In genomic region chr11:130199792-130200191, GRCh38 we compare ENCODE assay signal across 7 cellular contexts. TPM values are rescaled to one million over a fixed set of nuclear protein-coding genes. Genes with fewer than 3 reads are reported as not detected.
"Had no signal": no experiment of that assay in that cellular context is flagged by ENCODE, and none has a peak within 500 bp of the region (broad histone marks: within the 10 kb centered on the region; RNA-seq: fewer than 3 reads in every experiment).

No MANE protein-coding gene starts in this region.

- H3K27ac ChIP-seq: GM23248, HL-60 had no signal

- H3K4me3 Mint-ChIP-seq: H9 had no signal

- DNase-seq: GM23248, GOT3, H9, HCEC 1CT, KG1 had no signal

- H3K9ac ChIP-seq: GM23248 had no signal

- H3K4me1 Mint-ChIP-seq: H9 had no signal

- H2AFZ ChIP-seq: GM23248 had no signal

- H3K4me3 ChIP-seq: GM23248, K562 had no signal

RNA-seq across cellular contexts. Expression of gene ST14, which starts 40.2 kb away (rescaled TPM):
- total RNA-seq: GM23248 had no signal
- polyA plus RNA-seq: GM23248 had no signal
